1 cellular context compared by ENCODE assay signal in the genomic region with DNA sequence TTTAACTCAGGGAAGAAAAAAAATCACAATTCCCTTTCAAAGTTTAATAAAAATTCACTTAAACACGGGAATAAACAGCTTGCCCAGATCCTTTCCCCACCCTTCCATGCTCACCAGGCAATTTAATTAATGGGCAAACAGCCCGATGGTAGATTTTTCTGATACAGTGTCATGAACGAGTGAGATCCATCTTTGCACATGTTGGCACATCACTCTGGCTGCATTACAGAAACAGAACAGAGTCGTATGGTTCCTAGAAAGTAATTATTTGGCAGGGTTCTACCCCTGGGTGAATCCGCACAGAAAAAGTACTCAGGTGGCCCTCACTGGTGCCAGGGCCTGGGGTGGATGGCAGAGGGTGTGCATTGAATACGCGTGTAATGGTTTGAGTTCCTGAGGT.
TF ChIP-seq lines count a peak whose summit lies in the region.

No MANE protein-coding gene starts in this region.

TF ChIP-seq in SK-N-SH, 30 proteins besides CTCF, POLR2A, EP300 and RAD21 (continued from another document):
- TF ChIP-seq, protein P1, sequence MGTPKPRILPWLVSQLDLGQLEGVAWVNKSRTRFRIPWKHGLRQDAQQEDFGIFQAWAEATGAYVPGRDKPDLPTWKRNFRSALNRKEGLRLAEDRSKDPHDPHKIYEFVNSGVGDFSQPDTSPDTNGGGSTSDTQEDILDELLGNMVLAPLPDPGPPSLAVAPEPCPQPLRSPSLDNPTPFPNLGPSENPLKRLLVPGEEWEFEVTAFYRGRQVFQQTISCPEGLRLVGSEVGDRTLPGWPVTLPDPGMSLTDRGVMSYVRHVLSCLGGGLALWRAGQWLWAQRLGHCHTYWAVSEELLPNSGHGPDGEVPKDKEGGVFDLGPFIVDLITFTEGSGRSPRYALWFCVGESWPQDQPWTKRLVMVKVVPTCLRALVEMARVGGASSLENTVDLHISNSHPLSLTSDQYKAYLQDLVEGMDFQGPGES (IDR thresholded peaks at IDR 0.05; ENCODE audit: low read depth, low read length): no peak
- TF ChIP-seq, protein P2, sequence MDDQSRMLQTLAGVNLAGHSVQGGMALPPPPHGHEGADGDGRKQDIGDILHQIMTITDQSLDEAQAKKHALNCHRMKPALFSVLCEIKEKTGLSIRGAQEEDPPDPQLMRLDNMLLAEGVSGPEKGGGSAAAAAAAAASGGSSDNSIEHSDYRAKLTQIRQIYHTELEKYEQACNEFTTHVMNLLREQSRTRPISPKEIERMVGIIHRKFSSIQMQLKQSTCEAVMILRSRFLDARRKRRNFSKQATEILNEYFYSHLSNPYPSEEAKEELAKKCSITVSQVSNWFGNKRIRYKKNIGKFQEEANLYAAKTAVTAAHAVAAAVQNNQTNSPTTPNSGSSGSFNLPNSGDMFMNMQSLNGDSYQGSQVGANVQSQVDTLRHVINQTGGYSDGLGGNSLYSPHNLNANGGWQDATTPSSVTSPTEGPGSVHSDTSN (IDR thresholded peaks at IDR 0.05): no peak
- no peak for TF ChIP-seq EZH2phosphoT487 (IDR thresholded peaks at IDR 0.05; ENCODE audit: borderline replicate concordance, low read depth)
TF ChIP-seq in SK-N-SH: peak in this region for 5.
